27 cellular contexts compared by ENCODE assay signal in genomic region chr9:91640428-91640827, GRCh38.
"Had no signal": no experiment of that assay in that cellular context is flagged by ENCODE, and none has a peak within 500 bp of the region (broad histone marks: within the 10 kb centered on the region; RNA-seq: fewer than 3 reads in every experiment).

No MANE protein-coding gene starts in this region.

- H3K27ac ChIP-seq: stomach, suprapubic skin, testis, thoracic aorta, thyroid gland, tibial artery, tibial nerve, transverse colon, upper lobe of left lung, upper lobe of right lung, uterus, vagina had no signal

- H3K4me3 ChIP-seq: stomach, suprapubic skin, testis, thoracic aorta, thyroid gland, tibial artery, tibial nerve, transverse colon, upper lobe of left lung, upper lobe of right lung, uterus, vagina had no signal

- DNase-seq: stimulated activated CD4-positive, alpha-beta T cell treated with anti-CD3 and anti-CD28 coated beads, Interleukin-2, amount 100 ng/mL, for 48 hours; stimulated activated CD4-positive, alpha-beta T cell treated with anti-CD3 and anti-CD28 coated beads, Interleukin-4, amount 100 ng/mL, for 1 hour; stimulated activated CD4-positive, alpha-beta T cell treated with anti-CD3 and anti-CD28 coated beads, Interleukin-4, amount 100 ng/mL, for 24 hours; stimulated activated CD4-positive, alpha-beta T cell treated with anti-CD3 and anti-CD28 coated beads, Interleukin-4, amount 100 ng/mL, for 4 hours; stimulated activated CD8-positive, alpha-beta memory T cell treated with anti-CD3 and anti-CD28 coated beads, Interleukin-4, amount 100 ng/mL, for 48 hours; stimulated activated naive B cell treated with anti-CD40 and anti-IgM and Interleukin-4, amounts not matched to agents 10 μg/mL and 1 μg/mL and 100 μg/mL, for 72 hours; stimulated activated naive CD4-positive, alpha-beta T cell; stimulated activated naive CD4-positive, alpha-beta T cell treated with Interleukin-2 at 50 U/mL for 16 hours; stimulated activated naive CD8-positive, alpha-beta T cell treated with anti-CD3 and anti-CD28 coated beads, Interleukin-15, amount 100 ng/mL, for 72 hours; stimulated activated naive CD8-positive, alpha-beta T cell treated with anti-CD3 and anti-CD28 coated beads, Interleukin-15, Interleukin-2, amounts not matched to agents 100 U/mL and 50 U/mL, for 24 hours; stomach; substantia nigra; testis; thyroid gland; tibial artery; transverse colon; trophoblast cell; upper lobe of left lung; upper lobe of right lung; uterus had no signal

- H3K4me1 ChIP-seq: stomach, suprapubic skin, testis, thyroid gland, tibial artery, tibial nerve, transverse colon, upper lobe of left lung, upper lobe of right lung, uterus, vagina had no signal

- H3K9me3 ChIP-seq: testis, thoracic aorta, thyroid gland, transverse colon, upper lobe of right lung, uterus, vagina had no signal

- FAIRE-seq: urothelium cell line had no signal

- H3K27me3 ChIP-seq: stomach, suprapubic skin, testis, thyroid gland, tibial artery, tibial nerve, transverse colon, upper lobe of left lung, upper lobe of right lung, uterus, vagina had no signal

- H3K36me3 ChIP-seq: stomach, suprapubic skin, thoracic aorta, thyroid gland, tibial artery, tibial nerve, transverse colon, upper lobe of left lung, upper lobe of right lung, uterus, vagina had no signal

- ATAC-seq: stimulated activated effector memory CD8-positive, alpha-beta T cell treated with anti-CD3 and anti-CD28 coated beads, Interleukin-12 subunit alpha, Interleukin-12 subunit beta, amount 100 ng/mL, for 72 hours; stimulated activated memory B cell treated with anti-CD40 and anti-IgM and Interleukin-4, amounts not matched to agents 10 μg/mL and 1 μg/mL and 100 μg/mL, for 72 hours; stimulated activated naive B cell treated with anti-CD40 and anti-IgM and Interleukin-4, amounts not matched to agents 10 μg/mL and 1 μg/mL and 100 μg/mL, for 72 hours; stimulated activated naive CD8-positive, alpha-beta T cell treated with anti-CD3 and anti-CD28 coated beads, Interleukin-15, amount 100 ng/mL, for 72 hours; stimulated activated naive CD8-positive, alpha-beta T cell treated with anti-CD3 and anti-CD28 coated beads, Interleukin-15, Interleukin-2, amounts not matched to agents 100 U/mL and 50 U/mL, for 24 hours; upper lobe of right lung had no signal
